ENCODE assay signal across 8 cellular contexts in genomic region chr11:65540290-65541092, GRCh38. TPM values are rescaled to one million over a fixed set of nuclear protein-coding genes. Genes with fewer than 3 reads are reported as not detected.
DNase-seq lines count a peak whose midpoint lies in the region; ATAC-seq and TF ChIP-seq lines count a peak whose summit lies in the region.

No MANE protein-coding gene starts in this region.

- H3K79me2 ChIP-seq in GM23248 (ENCODE audit: insufficient read depth): no peaks in the 10 kb centered on the region

- H3K27me3 ChIP-seq in GM23248 (replicated peaks; ENCODE audit: insufficient read depth) (no peaks in the 10 kb centered on the region), adipocyte (replicated peaks; ENCODE audit: control insufficient read depth, insufficient read depth, low read length) (no peaks in the 10 kb centered on the region), heart right ventricle (no peaks in the 10 kb centered on the region), prostate gland (replicated peaks; ENCODE audit: insufficient read depth) (no peaks in the 10 kb centered on the region)

- H3K9me3 ChIP-seq in GM23248 (ENCODE audit: low read depth) (no peaks in the 10 kb centered on the region), adipocyte (ENCODE audit: control insufficient read depth, low read length) (no peaks in the 10 kb centered on the region), heart right ventricle (no peaks in the 10 kb centered on the region), prostate gland (no peaks in the 10 kb centered on the region)

- peak; percentile 58 for TF ChIP-seq POLR2A in prostate gland (IDR thresholded peaks at IDR 0.05)

- peak; percentile 88 to 95 (median 93) for ATAC-seq in heart right ventricle

- 1% methylated on average over 47 to 77 of the region's 78 CpGs for WGBS in GM23248 (ENCODE audit: low coverage in 1 of 2, low lambda C conversion rate in 2 of 2, missing lambda C conversion rate in 2 of 2), 2 experiments
- WGBS in heart right ventricle, 2 donors: 0% methylated on average over 76 to 77 of the region's 78 CpGs
- WGBS in prostate gland: 12% methylated on average over 46 of the region's 78 CpGs

- H3K36me3 ChIP-seq in GM23248 (ENCODE audit: low read depth) (0 out of 2 replicates have a peak, but pooled peaks cover 3% of the 10 kb centered on the region), adipocyte (ENCODE audit: control insufficient read depth, insufficient read depth, low read length, severe bottlenecking) (peaks cover 34% of the 10 kb centered on the region), heart right ventricle (peaks cover 0 to 72% (median 17%) of the 10 kb centered on the region in 9 donors), prostate gland (peaks cover 0 to 20% of the 10 kb centered on the region in 2 donors)

- no peaks in the 10 kb centered on the region for H4K20me1 ChIP-seq in GM23248 (ENCODE audit: insufficient read depth)

- intact Hi-C loops in heart right ventricle (cut with DNase I) (loop anchor here in 8 of 10 donors (1.0 to 5.0 kb wide), 13 partner anchors 18 to 74 kb away; partner anchors contain the start of genes FAM89B (in 2 of the 8), LTBP3 (in 2 of the 8), MAP3K11 (in 2 of the 8) and ZNRD2 (in 2 of the 8)), prostate gland (cut with DNase I) (loop anchor here (2.0 kb wide), 1 partner anchor 30 kb away; the partner anchor contains the start of gene ZNRD2)

- H3K9me2 ChIP-seq in GM23248 (ENCODE audit: insufficient read depth): no peaks in the 10 kb centered on the region

- DNase-seq in GM03348 (ENCODE audit: low spot score): peak; percentile 96
- DNase-seq in GM23248: peak; percentile 97
- DNase-seq in Kasumi-1 (lab: John Stamatoyannopoulos, UW): peak; percentile 75 to 83
- DNase-seq in SW480 (ENCODE audit: low spot score): peak; percentile 82
- peak; percentile 95 for DNase-seq in adipocyte (ENCODE audit: low read depth)
- peak; percentile 90 to 91 for DNase-seq in heart right ventricle
- DNase-seq in prostate gland (ENCODE audit: low spot score): peak; percentile 84
- DNase-seq in ureter (ENCODE audit: low spot score): peak; percentile 92

- in situ Hi-C loops in GM23248 (cut with MboI): no loop called here

- H3K4me3 ChIP-seq in GM23248 (peak overlapping the region; percentile 68), adipocyte (ENCODE audit: low read length) (peak overlapping the region; percentile 80), heart right ventricle (peak overlapping the region; percentile 3 to 71 (median 55)), prostate gland (peak overlapping the region; percentile 45 to 50)

- peaks cover 36% of the 10 kb centered on the region for H3F3A ChIP-seq in GM23248 (ENCODE audit: insufficient read depth)

- H3K4me2 ChIP-seq in GM23248 (ENCODE audit: unreplicated experiment): peak overlapping the region; percentile 70

- peak overlapping the region; percentile 42; the same call in 1 of the 2 replicates for H2AFZ ChIP-seq in GM23248

- H3K27ac ChIP-seq in GM23248 (peak overlapping the region; percentile 77), heart right ventricle (peak overlapping the region; percentile 74 to 94 (median 87)), prostate gland (peak overlapping the region; percentile 80 to 89)

- H3K4me1 ChIP-seq in GM23248 (ENCODE audit: insufficient read depth) (no peaks in the 10 kb centered on the region; the same call in 1 of the 2 replicates), adipocyte (ENCODE audit: control insufficient read depth, insufficient read depth, low read length) (peaks cover 12% of the 10 kb centered on the region), heart right ventricle (peaks cover 11 to 28% (median 21%) of the 10 kb centered on the region in 9 donors), prostate gland (replicated peaks) (peaks cover 17% of the 10 kb centered on the region)

- TF ChIP-seq CTCF in heart right ventricle (IDR thresholded peaks at IDR 0.05) (peak; percentile 70 to 94 (median 85)), prostate gland (IDR thresholded peaks at IDR 0.05) (peak; percentile 81 to 98 (median 91))

- H3K9ac ChIP-seq in GM23248 (peak overlapping the region; percentile 64), adipocyte (ENCODE audit: low read length) (peak overlapping the region; percentile 84)

RNA-seq across cellular contexts. Expression of gene SCYL1, which starts 15.6 kb away (rescaled TPM):
- 115 and 133 TPM in 2 replicates for total RNA-seq in GM23248 (2014; rRNA removed; shearing (Covaris generic))
- 90.7 and 98.6 TPM in 2 replicates for polyA plus RNA-seq in GM23248 (2016; fragmentation: Nextera tagmentation; extraction: Ambion mirVana)
- 10 to 100 TPM; 47.4 to 66.9 (median 55.6) TPM for total RNA-seq in heart right ventricle
- 100 to 1,000 TPM in 1 of 2 donors, 10 to 100 TPM in 1; 90.0 to 130 TPM for polyA plus RNA-seq in heart right ventricle
- total RNA-seq in prostate gland: 100 to 1,000 TPM; 125 to 177 TPM
- 62.9 TPM for total RNA-seq in ureter

RNA-seq across cellular contexts. Expression of gene LTBP3, which starts 17.7 kb away (rescaled TPM):
- 98.4 and 112 TPM in 2 replicates for total RNA-seq in GM23248 (2014; rRNA removed; shearing (Covaris generic))
- polyA plus RNA-seq in GM23248 (2016; fragmentation: Nextera tagmentation; extraction: Ambion mirVana) (36.5 and 39.6 TPM in 2 replicates), heart right ventricle (10 to 100 TPM; 42.7 to 79.7 TPM)
- total RNA-seq in heart right ventricle (10 to 100 TPM; 54.4 to 92.5 (median 72.8) TPM), prostate gland (100 to 1,000 TPM; 220 to 234 TPM), ureter (120 TPM)

RNA-seq across cellular contexts. Expression of gene ZNRD2, which starts 29.8 kb away (rescaled TPM):
- total RNA-seq in GM23248 (2014; rRNA removed; shearing (Covaris generic)): 41.9 and 54.5 TPM in 2 replicates
- polyA plus RNA-seq in GM23248 (2016; fragmentation: Nextera tagmentation; extraction: Ambion mirVana): 69.3 and 74.9 TPM in 2 replicates
- total RNA-seq in heart right ventricle: 10 to 100 TPM; 23.7 to 44.0 (median 26.3) TPM
- 10 to 100 TPM; 55.6 to 92.0 TPM for polyA plus RNA-seq in heart right ventricle
- 10 to 100 TPM; 72.8 to 98.1 TPM for total RNA-seq in prostate gland
- 50.3 TPM for total RNA-seq in ureter

RNA-seq across cellular contexts. Expression of gene FAM89B, which starts 31.8 kb away (rescaled TPM):
- total RNA-seq in GM23248 (2014; rRNA removed; shearing (Covaris generic)): 41.2 and 67.0 TPM in 2 replicates
- polyA plus RNA-seq in GM23248 (2016; fragmentation: Nextera tagmentation; extraction: Ambion mirVana) (73.1 and 76.3 TPM in 2 replicates), heart right ventricle (10 to 100 TPM; 42.0 to 55.7 TPM)
- total RNA-seq in heart right ventricle (10 to 100 TPM; 21.2 to 54.9 (median 29.2) TPM), prostate gland (10 to 100 TPM; 68.6 to 92.6 TPM), ureter (21.9 TPM)

RNA-seq across cellular contexts. Expression of gene EHBP1L1, which starts 35.4 kb away (rescaled TPM):
- 85.5 and 88.5 TPM in 2 replicates for total RNA-seq in GM23248 (2014; rRNA removed; shearing (Covaris generic))
- 11.5 and 12.6 TPM in 2 replicates for polyA plus RNA-seq in GM23248 (2016; fragmentation: Nextera tagmentation; extraction: Ambion mirVana)
- 100 to 1,000 TPM in 1 of 10 donors, 10 to 100 TPM in 9; 42.9 to 113 (median 53.9) TPM for total RNA-seq in heart right ventricle
- 10 to 100 TPM; 30.8 to 62.6 TPM for polyA plus RNA-seq in heart right ventricle
- 10 to 100 TPM; 68.2 to 98.7 TPM for total RNA-seq in prostate gland
- 122 TPM for total RNA-seq in ureter

Comparison
In these comparisons a context has a peak if more than half of its experiments do, and no peak if none do; other contexts are left out.
1. Peak in every context shown above with its lines: DNase-seq, ATAC-seq, H3K4me3 ChIP-seq and H3K27ac ChIP-seq.